18 cellular contexts compared by ENCODE assay signal in genomic region chr20:57479196-57479595, GRCh38. TPM values are rescaled to one million over a fixed set of nuclear protein-coding genes. Genes with fewer than 3 reads are reported as not detected.
"Had no signal": no experiment of that assay in that cellular context is flagged by ENCODE, and none has a peak within 500 bp of the region (broad histone marks: within the 10 kb centered on the region; RNA-seq: fewer than 3 reads in every experiment).

No MANE protein-coding gene starts in this region.

- H3K27me3 ChIP-seq: ovary, thyroid gland, vagina had no signal

- H3K9me3 ChIP-seq: ovary, thyroid gland, vagina had no signal

- ATAC-seq: foreskin keratinocyte; stimulated activated memory B cell treated with anti-CD40 and anti-IgM and Interleukin-4, amounts not matched to agents 10 μg/mL and 1 μg/mL and 100 μg/mL, for 72 hours had no signal

- H3K4me1 ChIP-seq: foreskin keratinocyte, thyroid gland, vagina had no signal

- H3K36me3 Mint-ChIP-seq: stimulated activated memory B cell treated with anti-CD40 and anti-IgM and Interleukin-4, amounts not matched to agents 10 μg/mL and 1 μg/mL and 100 μg/mL, for 72 hours had no signal

- H3K27ac ChIP-seq: foreskin keratinocyte, ovary, thyroid gland, vagina had no signal

- H3K4me3 ChIP-seq: ovary, thyroid gland, vagina had no signal

- H3K9me3 Mint-ChIP-seq: activated CD4-positive, alpha-beta memory T cell treated with anti-CD3 and anti-CD28 coated beads, Interleukin-2, amount 10 ng/mL, durations not matched to agents 7 days and 5 days; dendritic cell treated with granulocyte-macrophage colony-stimulating factor and Interleukin-4, amounts not matched to agents 40 ng/mL and 50 ng/mL, for 4 days; stimulated activated memory B cell treated with anti-CD40 and anti-IgM and Interleukin-4, amounts not matched to agents 10 μg/mL and 1 μg/mL and 100 μg/mL, for 72 hours had no signal

- H3K4me3 Mint-ChIP-seq: activated CD4-positive, alpha-beta memory T cell treated with anti-CD3 and anti-CD28 coated beads, Interleukin-2, amount 10 ng/mL, durations not matched to agents 7 days and 5 days; dendritic cell treated with granulocyte-macrophage colony-stimulating factor and Interleukin-4, amounts not matched to agents 40 ng/mL and 50 ng/mL, for 4 days; stimulated activated memory B cell treated with anti-CD40 and anti-IgM and Interleukin-4, amounts not matched to agents 10 μg/mL and 1 μg/mL and 100 μg/mL, for 72 hours had no signal

- H3K27me3 Mint-ChIP-seq: stimulated activated memory B cell treated with anti-CD40 and anti-IgM and Interleukin-4, amounts not matched to agents 10 μg/mL and 1 μg/mL and 100 μg/mL, for 72 hours had no signal

- H3K36me3 ChIP-seq: ovary, thyroid gland, vagina had no signal

- DNase-seq: activated CD4-positive, alpha-beta memory T cell treated with anti-CD3 and anti-CD28 coated beads, Interleukin-2, amount 10 ng/mL, durations not matched to agents 7 days and 5 days; activated T-cell treated with anti-CD3 and anti-CD28 coated beads, Interleukin-2, amount 50 U/mL, for 48 hours; aorta; cerebellar nuclear complex; effector memory CD4-positive, alpha-beta T cell; foreskin keratinocyte; hypothalamus; midbrain; stimulated activated CD4-positive, alpha-beta T cell treated with anti-CD3 and anti-CD28 coated beads, Interleukin-2, amount 100 ng/mL, for 48 hours; T-helper 1 cell; T1000; thyroid gland had no signal

- H3K27ac Mint-ChIP-seq: activated CD4-positive, alpha-beta memory T cell treated with anti-CD3 and anti-CD28 coated beads, Interleukin-2, amount 10 ng/mL, durations not matched to agents 7 days and 5 days; dendritic cell treated with granulocyte-macrophage colony-stimulating factor and Interleukin-4, amounts not matched to agents 40 ng/mL and 50 ng/mL, for 4 days; stimulated activated memory B cell treated with anti-CD40 and anti-IgM and Interleukin-4, amounts not matched to agents 10 μg/mL and 1 μg/mL and 100 μg/mL, for 72 hours had no signal

RNA-seq across cellular contexts. Expression of gene CTCFL, which starts 45.7 kb away (rescaled TPM):
- total RNA-seq: activated CD4-positive, alpha-beta memory T cell treated with anti-CD3 and anti-CD28 coated beads, Interleukin-2, amount 10 ng/mL, durations not matched to agents 7 days and 5 days; aorta; foreskin keratinocyte; lower leg skin; myocyte; vagina had no signal
- polyA plus RNA-seq: aorta, foreskin keratinocyte had no signal
